In genomic region chr13:102948006-102948405, GRCh38 we compare ENCODE assay signal across 14 cellular contexts.
DNase-seq lines count a peak whose midpoint lies in the region; ATAC-seq, FAIRE-seq and TF ChIP-seq lines count a peak whose summit lies in the region.
"Had no signal": no experiment of that assay in that cellular context is flagged by ENCODE, and none has a peak within 500 bp of the region (broad histone marks: within the 10 kb centered on the region; RNA-seq: fewer than 3 reads in every experiment).

No MANE protein-coding gene starts in this region.

- H3K4me3 ChIP-seq in OCI-LY3 (ENCODE audit: low read length) (no peak overlapping the region), fibroblast of pulmonary artery (replicated peaks; ENCODE audit: low read depth, low read length) (no peak overlapping the region), pancreas (no peak overlapping the region)
- H3K4me3 ChIP-seq: cardiac muscle cell had no signal

- H3K4me1 ChIP-seq in OCI-LY3 (ENCODE audit: low read length), result no peaks in the 10 kb centered on the region; the same call in 1 of the 2 replicates
- peaks cover 0 to 5% (median 5%) of the 10 kb centered on the region in 3 donors for H3K4me1 ChIP-seq in pancreas

- H3K79me2 ChIP-seq in OCI-LY3 (ENCODE audit: low read length), result no peaks in the 10 kb centered on the region

- H3K9ac ChIP-seq in OCI-LY3 (ENCODE audit: low read length), result no peak overlapping the region

- no peaks in the 10 kb centered on the region for H3K9me3 ChIP-seq in OCI-LY3 (ENCODE audit: insufficient read depth, low read length)
- H3K9me3 ChIP-seq in pancreas, result no peaks in the 10 kb centered on the region

- no peak overlapping the region for H2AFZ ChIP-seq in OCI-LY3 (ENCODE audit: low read depth, low read length)

- no peak overlapping the region for H3K27ac ChIP-seq in OCI-LY3 (ENCODE audit: low read length)
- no peak overlapping the region for H3K27ac ChIP-seq in pancreas
- H3K27ac ChIP-seq: cardiac muscle cell had no signal

- ATAC-seq in pancreas, result peak in 3 of 4 donors; percentile 30 to 45 (median 35)
- no peak for ATAC-seq in GM19455 (IDR thresholded peaks at IDR 0.05; ENCODE audit: unreplicated experiment)
- ATAC-seq in GM21786 (IDR thresholded peaks at IDR 0.05; ENCODE audit: unreplicated experiment), result no peak
- ATAC-seq: activated CD4-positive, CD25-positive, alpha-beta regulatory T cell treated with anti-CD3 and anti-CD28 coated beads, Interleukin-2, amount 50 U/mL, for 24 hours had no signal

- no peak for FAIRE-seq in pancreas (lab: Jason Lieb, UNC)
- FAIRE-seq: GM12892 had no signal

- no peaks in the 10 kb centered on the region for H3K27me3 ChIP-seq in OCI-LY3 (ENCODE audit: low read depth, low read length)
- peaks cover 0 to 4% (median 0%) of the 10 kb centered on the region in 4 donors for H3K27me3 ChIP-seq in pancreas
- H3K27me3 ChIP-seq: cardiac muscle cell had no signal

- intact Hi-C loops in pancreas (cut with DNase I), result no loop called here

- 14 to 15% methylated on average over 5 of the region's 5 CpGs for WGBS in pancreas, 2 donors

- H3K4me2 ChIP-seq in OCI-LY3 (ENCODE audit: low read length), result no peak overlapping the region

- TF ChIP-seq CTCF in OCI-LY3 (IDR thresholded peaks at IDR 0.05; ENCODE audit: low read depth, low read length) (peak; percentile 31; the same call in 1 of the 2 replicates), fibroblast of pulmonary artery (IDR thresholded peaks at IDR 0.05; ENCODE audit: low read length, missing control alignments) (no peak), pancreas (IDR thresholded peaks at IDR 0.05) (no peak)

- H3K36me3 ChIP-seq in OCI-LY3 (replicated peaks; ENCODE audit: low read depth, low read length), result no peaks in the 10 kb centered on the region
- H3K36me3 ChIP-seq in pancreas, result no peaks in the 10 kb centered on the region
- H3K36me3 ChIP-seq: cardiac muscle cell had no signal

- peak; percentile 16 for DNase-seq in HPDE6-E6E7 (ENCODE audit: extremely low spot score)
- peak; percentile 16 for DNase-seq in fibroblast of pulmonary artery (ENCODE audit: low read depth)
- DNase-seq in pancreas, result no peak
- no peak for DNase-seq in activated CD8-positive, alpha-beta memory T cell treated with anti-CD3 and anti-CD28 coated beads, Interleukin-2, amount 50 U/mL, for 48 hours
- no peak for DNase-seq in SKM-1 treated with dmso at 0.1 percent for 144 hours (lab: John Stamatoyannopoulos, UW; ENCODE audit: unreplicated experiment)
- DNase-seq: activated effector memory CD4-positive, alpha-beta T cell treated with Interleukin-2 at 50 U/mL for 16 hours; mammary epithelial cell; NCI-H2029 had no signal

- no peaks in the 10 kb centered on the region for H4K20me1 ChIP-seq in OCI-LY3 (ENCODE audit: insufficient read depth, low read length)

Comparison
In these comparisons a context has a peak if more than half of its experiments do, and no peak if none do; other contexts are left out.
1. DNase-seq: peak in HPDE6-E6E7 (single experiment) and fibroblast of pulmonary artery (single experiment); none in pancreas (0 of 6), activated CD8-positive, alpha-beta memory T cell treated with anti-CD3 and anti-CD28 coated beads, Interleukin-2, amount 50 U/mL, for 48 hours (single experiment) and SKM-1 treated with dmso at 0.1 percent for 144 hours (single experiment).
2. ATAC-seq: peak in pancreas (3 of 4); none in GM19455 (single experiment) and GM21786 (single experiment).